ENCODE assay signal across 8 cellular contexts in genomic region chr22:37228106-37229011, GRCh38. TPM values are rescaled to one million over a fixed set of nuclear protein-coding genes. Genes with fewer than 3 reads are reported as not detected.
A peak's percentile ranks its signal among the peaks of the same experiment; 100 is the strongest.
DNase-seq lines count a peak whose midpoint lies in the region; ATAC-seq, FAIRE-seq and TF ChIP-seq lines count a peak whose summit lies in the region.
"Had no signal": no experiment of that assay in that cellular context is flagged by ENCODE, and none has a peak within 500 bp of the region (broad histone marks: within the 10 kb centered on the region; RNA-seq: fewer than 3 reads in every experiment).

No MANE protein-coding gene starts in this region.

- ATAC-seq in heart left ventricle: peak in 3 of 4 donors; percentile 11 to 47 (median 46)
- no peak for ATAC-seq in stimulated activated naive CD8-positive, alpha-beta T cell treated with anti-CD3 and anti-CD28 coated beads, Interleukin-15, amount 100 ng/mL, for 72 hours
- ATAC-seq in gastroesophageal sphincter: no peak
- ATAC-seq in HG03039 (IDR thresholded peaks at IDR 0.05; ENCODE audit: unreplicated experiment): no peak

- peaks cover 95% of the 10 kb centered on the region for H3K4me1 Mint-ChIP-seq in stimulated activated naive CD8-positive, alpha-beta T cell treated with anti-CD3 and anti-CD28 coated beads, Interleukin-15, amount 100 ng/mL, for 72 hours

- TF ChIP-seq CTCF in Loucy (conservative IDR thresholded peaks at IDR 0.05; ENCODE audit: low read length) (no peak), heart left ventricle (IDR thresholded peaks at IDR 0.05) (no peak), gastroesophageal sphincter (IDR thresholded peaks at IDR 0.05) (no peak)

- no peak overlapping the region for H2AFZ ChIP-seq in Loucy (ENCODE audit: low read length)

- DNase-seq in activated T-cell treated with anti-CD3 and anti-CD28 coated beads for 1 hour (ENCODE audit: low read depth) (peak; percentile 46), heart left ventricle (peak; percentile 42 to 77 (median 44)), HTR-8/SVneo (ENCODE audit: insufficient read length, low spot score) (no peak)
- DNase-seq in stimulated activated naive CD8-positive, alpha-beta T cell treated with anti-CD3 and anti-CD28 coated beads, Interleukin-15, amount 100 ng/mL, for 72 hours: no peak

- H3K27me3 Mint-ChIP-seq in stimulated activated naive CD8-positive, alpha-beta T cell treated with anti-CD3 and anti-CD28 coated beads, Interleukin-15, amount 100 ng/mL, for 72 hours: no peaks in the 10 kb centered on the region

- intact Hi-C loops in heart left ventricle (cut with DNase I): no loop called here

- peaks cover 53% of the 10 kb centered on the region for H3K79me2 ChIP-seq in Loucy (ENCODE audit: insufficient read depth, low read length)

- 51 to 68% (median 56%) methylated on average over 19 to 20 of the region's 20 CpGs for WGBS in heart left ventricle, 4 donors
- 58 to 60% methylated on average over 5 to 9 of the region's 20 CpGs for WGBS in gastroesophageal sphincter (ENCODE audit: low coverage in 1 of 2), 2 donors

- H3K27ac ChIP-seq in heart left ventricle (peak overlapping the region in 2 of 12 donors; percentile 13 to 91), gastroesophageal sphincter (no peak overlapping the region)

- peak overlapping the region; percentile 99 for H3K4me2 ChIP-seq in Loucy (ENCODE audit: low read depth, low read length, poor library complexity, severe bottlenecking)

- H3K27me3 ChIP-seq in Loucy (ENCODE audit: insufficient read depth, low read length, poor library complexity, severe bottlenecking) (no peaks in the 10 kb centered on the region), heart left ventricle (peaks cover 0 to 36% (median 4%) of the 10 kb centered on the region in 9 donors), gastroesophageal sphincter (peaks cover 37% of the 10 kb centered on the region)

- peak overlapping the region; percentile 71 to 76 for H3K4me3 Mint-ChIP-seq in stimulated activated naive CD8-positive, alpha-beta T cell treated with anti-CD3 and anti-CD28 coated beads, Interleukin-15, amount 100 ng/mL, for 72 hours

- TF ChIP-seq EP300 in gastroesophageal sphincter (IDR thresholded peaks at IDR 0.05): no peak

- H3K27ac Mint-ChIP-seq in stimulated activated naive CD8-positive, alpha-beta T cell treated with anti-CD3 and anti-CD28 coated beads, Interleukin-15, amount 100 ng/mL, for 72 hours: peak overlapping the region; percentile 97 to 98

- no peak for TF ChIP-seq POLR2A in heart left ventricle (IDR thresholded peaks at IDR 0.05)
- no peak for TF ChIP-seq POLR2A in gastroesophageal sphincter (IDR thresholded peaks at IDR 0.05)

- no peaks in the 10 kb centered on the region for H3K9me2 ChIP-seq in Loucy (replicated peaks; ENCODE audit: low read depth, low read length)

- H3K4me3 ChIP-seq in Loucy (ENCODE audit: low read length, poor library complexity, severe bottlenecking) (no peak overlapping the region), heart left ventricle (peak overlapping the region in 1 of 12 donors; percentile 2), gastroesophageal sphincter (no peak overlapping the region)
- H3K4me3 ChIP-seq: lung had no signal

- H3K9me3 ChIP-seq in Loucy (ENCODE audit: insufficient read depth, low read depth, low read length): no peaks in the 10 kb centered on the region
- H3K9me3 ChIP-seq in heart left ventricle: no peaks in the 10 kb centered on the region
- H3K9me3 ChIP-seq in gastroesophageal sphincter: no peaks in the 10 kb centered on the region

- H3K36me3 ChIP-seq in Loucy (ENCODE audit: insufficient read depth, low read length) (peaks cover 88% of the 10 kb centered on the region; the same call in 1 of the 2 replicates), heart left ventricle (peaks cover 0 to 44% (median 0%) of the 10 kb centered on the region in 9 donors), gastroesophageal sphincter (no peaks in the 10 kb centered on the region)

- H3K4me1 ChIP-seq in Loucy (ENCODE audit: insufficient read depth, low read length, poor library complexity, severe bottlenecking) (peaks cover 50% of the 10 kb centered on the region), heart left ventricle (peaks cover 0 to 78% (median 0%) of the 10 kb centered on the region in 12 donors), gastroesophageal sphincter (peaks cover 0 to 18% (median 0%) of the 10 kb centered on the region in 3 donors)

- H3K9ac ChIP-seq in Loucy (ENCODE audit: low read depth, low read length, poor library complexity, severe bottlenecking): peak overlapping the region; percentile 94

- peaks cover 13% of the 10 kb centered on the region for H3F3A ChIP-seq in Loucy (ENCODE audit: low read depth)

- no peak for FAIRE-seq in HTR-8/SVneo (lab: Jason Lieb, UNC)

- peaks cover 5 to 12% of the 10 kb centered on the region in 2 donors for H3K9me3 Mint-ChIP-seq in stimulated activated naive CD8-positive, alpha-beta T cell treated with anti-CD3 and anti-CD28 coated beads, Interleukin-15, amount 100 ng/mL, for 72 hours

- H4K20me1 ChIP-seq in Loucy (ENCODE audit: insufficient read depth, low read length, poor library complexity, severe bottlenecking): peaks cover 44% of the 10 kb centered on the region

RNA-seq across cellular contexts. Expression of gene RAC2, which starts 15.7 kb away (rescaled TPM):
- total RNA-seq in heart left ventricle (10 to 100 TPM in 2 of 9 donors, 1 to 10 TPM in 7; 1.4 to 60.5 (median 3.8) TPM), gastroesophageal sphincter (10 to 100 TPM in 1 of 4 donors, 1 to 10 TPM in 3; 2.0 to 11.3 (median 6.4) TPM)
- polyA plus RNA-seq in heart left ventricle: 1 to 10 TPM; 1.3 to 4.6 TPM

RNA-seq across cellular contexts. Expression of gene SSTR3, which starts 16.1 kb away (rescaled TPM):
- total RNA-seq in heart left ventricle (under 1 TPM in 1 of 9 donors, not detected in 8; 0.07 TPM), gastroesophageal sphincter (not detected)
- polyA plus RNA-seq in heart left ventricle: not detected

RNA-seq across cellular contexts. Expression of gene C1QTNF6, which starts 40.3 kb away (rescaled TPM):
- 10 to 100 TPM in 1 of 9 donors, 1 to 10 TPM in 6, under 1 TPM in 2; 0.31 to 11.9 (median 1.4) TPM for total RNA-seq in heart left ventricle
- 1 to 10 TPM in 1 of 2 donors, under 1 TPM in 1; 0.99 to 3.0 TPM for polyA plus RNA-seq in heart left ventricle
- 1 to 10 TPM in 2 of 4 donors, under 1 TPM in 2; 0.69 to 1.6 (median 1.1) TPM for total RNA-seq in gastroesophageal sphincter

RNA-seq across cellular contexts. Expression of gene CYTH4, which starts 53.9 kb away (rescaled TPM):
- total RNA-seq in heart left ventricle (10 to 100 TPM in 2 of 9 donors, 1 to 10 TPM in 7; 2.5 to 57.8 (median 4.4) TPM), gastroesophageal sphincter (10 to 100 TPM in 2 of 4 donors, 1 to 10 TPM in 2; 4.2 to 21.3 (median 9.3) TPM)
- 1 to 10 TPM; 2.4 to 2.5 TPM for polyA plus RNA-seq in heart left ventricle

Comparison
In these comparisons a context has a peak if more than half of its experiments do, and no peak if none do; other contexts are left out.
1. DNase-seq: peak in activated T-cell treated with anti-CD3 and anti-CD28 coated beads for 1 hour (single experiment) and heart left ventricle (5 of 5); none in stimulated activated naive CD8-positive, alpha-beta T cell treated with anti-CD3 and anti-CD28 coated beads, Interleukin-15, amount 100 ng/mL, for 72 hours (0 of 2) and HTR-8/SVneo (single experiment).
2. ATAC-seq: peak in heart left ventricle (3 of 4); none in stimulated activated naive CD8-positive, alpha-beta T cell treated with anti-CD3 and anti-CD28 coated beads, Interleukin-15, amount 100 ng/mL, for 72 hours (single experiment), gastroesophageal sphincter (single experiment) and HG03039 (single experiment).